ENCODE assay signal across 1 cellular context in genomic region chr6:53064726-53065265, GRCh38.
TF ChIP-seq lines count a peak whose summit lies in the region.

No MANE protein-coding gene starts in this region.

TF ChIP-seq in HepG2, 621 proteins besides CTCF, POLR2A, EP300 and RAD21 (continued from another document and continues in another):
- TF ChIP-seq THAP7 (CRISPR knock-in tag; IDR thresholded peaks at IDR 0.05) (peak; percentile 73), KLF16 (CRISPR knock-in tag; IDR thresholded peaks at IDR 0.05) (no peak), SALL1 (CRISPR knock-in tag; IDR thresholded peaks at IDR 0.05) (no peak; the same call in 1 of the 2 replicates), SOX5 (CRISPR knock-in tag; IDR thresholded peaks at IDR 0.05; ENCODE audit: borderline replicate concordance) (no peak), NBN (conservative IDR thresholded peaks at IDR 0.05) (no peak), KLF15 (CRISPR knock-in tag; IDR thresholded peaks at IDR 0.05; ENCODE audit: borderline replicate concordance) (no peak), ZBTB40 (IDR thresholded peaks at IDR 0.05) (no peak), ZBTB40 (CRISPR knock-in tag; IDR thresholded peaks at IDR 0.05) (no peak), SNAPC2 (CRISPR knock-in tag; IDR thresholded peaks at IDR 0.05) (no peak), JDP2 (CRISPR knock-in tag; IDR thresholded peaks at IDR 0.05; ENCODE audit: borderline replicate concordance) (no peak), HIVEP1 (CRISPR knock-in tag; IDR thresholded peaks at IDR 0.05) (no peak), DNMT3B (CRISPR knock-in tag; conservative IDR thresholded peaks at IDR 0.05) (no peak), USF2 (IDR thresholded peaks at IDR 0.05; ENCODE audit: low read depth, low read length) (no peak), USF2 (CRISPR knock-in tag; IDR thresholded peaks at IDR 0.05; ENCODE audit: borderline replicate concordance) (no peak), ATF4 (CRISPR knock-in tag; IDR thresholded peaks at IDR 0.05) (no peak), ZNF687 (CRISPR knock-in tag; IDR thresholded peaks at IDR 0.05) (no peak), DBP (CRISPR knock-in tag; IDR thresholded peaks at IDR 0.05; ENCODE audit: not compliant biosample characterization) (peak; percentile 26), TEF (CRISPR knock-in tag; IDR thresholded peaks at IDR 0.05) (no peak; the same call in 1 of the 2 replicates), ZNF557 (CRISPR knock-in tag; IDR thresholded peaks at IDR 0.05) (no peak; the same call in 1 of the 2 replicates), ZNF616 (CRISPR knock-in tag; IDR thresholded peaks at IDR 0.05; ENCODE audit: low read depth) (no peak), MLLT10 (CRISPR knock-in tag; IDR thresholded peaks at IDR 0.05) (no peak), IRX3 (CRISPR knock-in tag; IDR thresholded peaks at IDR 0.05; ENCODE audit: borderline replicate concordance, low read depth) (no peak), ZNF274 (CRISPR knock-in tag; IDR thresholded peaks at IDR 0.05) (no peak), RORA (CRISPR knock-in tag; IDR thresholded peaks at IDR 0.05) (no peak), SIN3B (IDR thresholded peaks at IDR 0.05; ENCODE audit: low read length) (peak; percentile 26; the same call in 1 of the 2 replicates), MEF2D (CRISPR knock-in tag; IDR thresholded peaks at IDR 0.05) (no peak), ZNF768 (CRISPR knock-in tag; IDR thresholded peaks at IDR 0.05) (no peak; the same call in 1 of the 2 replicates), MTF1 (CRISPR knock-in tag; IDR thresholded peaks at IDR 0.05) (no peak), ZNF562 (CRISPR knock-in tag; IDR thresholded peaks at IDR 0.05; ENCODE audit: borderline replicate concordance) (no peak), MNT (IDR thresholded peaks at IDR 0.05) (no peak), MLXIP (CRISPR knock-in tag; IDR thresholded peaks at IDR 0.05; ENCODE audit: borderline replicate concordance) (no peak), HMGA1 (CRISPR knock-in tag; conservative IDR thresholded peaks at IDR 0.05) (no peak), NAIF1 (CRISPR knock-in tag; IDR thresholded peaks at IDR 0.05; ENCODE audit: borderline replicate concordance) (0 out of 2 replicates have a peak, but pooled peaks have one; percentile 18), TSC22D2 (CRISPR knock-in tag; IDR thresholded peaks at IDR 0.05; ENCODE audit: borderline replicate concordance) (no peak), MZF1 (CRISPR knock-in tag; IDR thresholded peaks at IDR 0.05; ENCODE audit: borderline replicate concordance) (no peak), KAT2B (IDR thresholded peaks at IDR 0.05; ENCODE audit: borderline replicate concordance, low read depth, low read length) (no peak), ZNF670 (CRISPR knock-in tag; IDR thresholded peaks at IDR 0.05; ENCODE audit: borderline replicate concordance) (no peak)
